ENCODE assay signal across 1 cellular context in genomic region chr3:112298781-112299180, GRCh38.
TF ChIP-seq lines count a peak whose summit lies in the region.

No MANE protein-coding gene starts in this region.

TF ChIP-seq in SK-N-SH treated with all-trans-retinoic acid at 6 μM for 48 hours, 23 proteins besides CTCF, POLR2A, EP300 and RAD21 (continued from another document):
- no peak for TF ChIP-seq TSHZ2 (CRISPR knock-in tag; IDR thresholded peaks at IDR 0.05)
- TF ChIP-seq POU6F1 (CRISPR knock-in tag; IDR thresholded peaks at IDR 0.05; ENCODE audit: borderline replicate concordance, low read depth) = no peak
- no peak for TF ChIP-seq ZNF70 (CRISPR knock-in tag; IDR thresholded peaks at IDR 0.05)
- TF ChIP-seq ZFP3 (CRISPR knock-in tag; IDR thresholded peaks at IDR 0.05) = no peak
- TF ChIP-seq SNAI2 (CRISPR knock-in tag; IDR thresholded peaks at IDR 0.05) = no peak
- TF ChIP-seq ZC3H10 (CRISPR knock-in tag; IDR thresholded peaks at IDR 0.05) = no peak
TF ChIP-seq in SK-N-SH treated with all-trans-retinoic acid at 6 μM for 48 hours: peak in this region for 0.
